Comparison of ENCODE assay signal across 22 cellular contexts in genomic region chr17:61076649-61077048, GRCh38.
A peak's percentile ranks its signal among the peaks of the same experiment; 100 is the strongest.
DNase-seq lines count a peak whose midpoint lies in the region; ATAC-seq, FAIRE-seq and TF ChIP-seq lines count a peak whose summit lies in the region.
"Had no signal": no experiment of that assay in that cellular context is flagged by ENCODE, and none has a peak within 500 bp of the region (broad histone marks: within the 10 kb centered on the region; RNA-seq: fewer than 3 reads in every experiment).

No MANE protein-coding gene starts in this region.

- no peak for FAIRE-seq in GM12891 (lab: Jason Lieb, UNC)
- FAIRE-seq: keratinocyte had no signal

- ATAC-seq in SK-N-SH treated with all-trans-retinoic acid at 6 μM for 48 hours: peak; percentile 45; the same call in 2 of the 3 replicates
- ATAC-seq: activated T-cell treated with anti-CD3 and anti-CD28 coated beads, Interleukin-2, amount 50 U/mL, for 4 hours; effector memory CD8-positive, alpha-beta T cell; naive thymus-derived CD4-positive, alpha-beta T cell; stimulated activated memory B cell treated with anti-CD40 and anti-IgM and Interleukin-4, amounts not matched to agents 10 μg/mL and 1 μg/mL and 100 μg/mL, for 72 hours had no signal

- DNase-seq in EH (ENCODE audit: low read depth): peak; percentile 80
- peak; percentile 85 for DNase-seq in fibroblast of peridontal ligament (ENCODE audit: extremely low read depth)
- no peak for DNase-seq in mesothelial cell of epicardium (ENCODE audit: low spot score in 2 of 2, unreplicated experiment in 2 of 2)
- no peak for DNase-seq in NK-92 treated with Interleukin-12 subunit alpha and Interleukin-12 subunit beta, amount 100 ng/mL, for 24 hours (lab: John Stamatoyannopoulos, UW)
- DNase-seq in cerebellar nuclear complex (lab: John Stamatoyannopoulos, UW): no peak
- DNase-seq in germinal center (ENCODE audit: low spot score): no peak
- no peak for DNase-seq in GM12891 (ENCODE audit: insufficient read length, low spot score)
- DNase-seq: activated CD4-positive, alpha-beta memory T cell treated with anti-CD3 and anti-CD28 coated beads, Interleukin-2, amount 10 ng/mL, durations not matched to agents 7 days and 5 days; activated naive CD4-positive, alpha-beta T cell treated with Interleukin-2 at 50 U/mL for 16 hours; activated T-cell treated with anti-CD3 and anti-CD28 coated beads, Interleukin-2, amount 50 U/mL, for 4 hours; CD4-positive, CD25-positive, alpha-beta regulatory T cell; effector memory CD8-positive, alpha-beta T cell; GF-D8; hippocampal formation; mesendoderm; naive thymus-derived CD4-positive, alpha-beta T cell; NCI-H187 treated with DMSO at 0.1 percent for 48 hours; stimulated activated CD4-positive, alpha-beta T cell treated with anti-CD3 and anti-CD28 coated beads, Interleukin-1b, Interleukin-23, amount 100 ng/mL, for 48 hours had no signal

- H3K36me3 Mint-ChIP-seq in mesothelial cell of epicardium: peaks cover 14% of the 10 kb centered on the region

- H3K4me1 Mint-ChIP-seq in mesothelial cell of epicardium: peaks cover 32% of the 10 kb centered on the region
- H3K4me1 Mint-ChIP-seq: CD4-positive, CD25-positive, alpha-beta regulatory T cell; naive thymus-derived CD4-positive, alpha-beta T cell; stimulated activated memory B cell treated with anti-CD40 and anti-IgM and Interleukin-4, amounts not matched to agents 10 μg/mL and 1 μg/mL and 100 μg/mL, for 72 hours had no signal

- no peak for TF ChIP-seq CTCF in mesothelial cell of epicardium (IDR thresholded peaks at IDR 0.05; ENCODE audit: unreplicated experiment)

- no peaks in the 10 kb centered on the region for H3K27me3 Mint-ChIP-seq in mesothelial cell of epicardium (ENCODE audit: low read depth)
- H3K27me3 Mint-ChIP-seq: activated CD4-positive, alpha-beta memory T cell treated with anti-CD3 and anti-CD28 coated beads, Interleukin-2, amount 10 ng/mL, durations not matched to agents 7 days and 5 days; CD4-positive, CD25-positive, alpha-beta regulatory T cell; effector memory CD8-positive, alpha-beta T cell; naive thymus-derived CD4-positive, alpha-beta T cell; stimulated activated memory B cell treated with anti-CD40 and anti-IgM and Interleukin-4, amounts not matched to agents 10 μg/mL and 1 μg/mL and 100 μg/mL, for 72 hours had no signal

- H3K27ac Mint-ChIP-seq in mesothelial cell of epicardium: peak overlapping the region; percentile 45
- H3K27ac Mint-ChIP-seq: activated CD4-positive, alpha-beta memory T cell treated with anti-CD3 and anti-CD28 coated beads, Interleukin-2, amount 10 ng/mL, durations not matched to agents 7 days and 5 days; effector memory CD8-positive, alpha-beta T cell; stimulated activated memory B cell treated with anti-CD40 and anti-IgM and Interleukin-4, amounts not matched to agents 10 μg/mL and 1 μg/mL and 100 μg/mL, for 72 hours; T-helper 2 cell treated with Interferon-gamma antibody and Interleukin-4, amounts not matched to agents 5 μg/mL and 100 μg/mL, for 36 hours had no signal

- no peak overlapping the region for H3K4me3 Mint-ChIP-seq in mesothelial cell of epicardium
- H3K4me3 Mint-ChIP-seq: activated CD4-positive, alpha-beta memory T cell treated with anti-CD3 and anti-CD28 coated beads, Interleukin-2, amount 10 ng/mL, durations not matched to agents 7 days and 5 days; activated T-cell treated with anti-CD3 and anti-CD28 coated beads, Interleukin-2, amount 50 U/mL, for 4 hours; CD4-positive, CD25-positive, alpha-beta regulatory T cell; effector memory CD8-positive, alpha-beta T cell; naive thymus-derived CD4-positive, alpha-beta T cell; stimulated activated memory B cell treated with anti-CD40 and anti-IgM and Interleukin-4, amounts not matched to agents 10 μg/mL and 1 μg/mL and 100 μg/mL, for 72 hours; T-helper 2 cell treated with Interferon-gamma antibody and Interleukin-4, amounts not matched to agents 5 μg/mL and 100 μg/mL, for 36 hours had no signal

- TF ChIP-seq POLR2A in GM12891 (IDR thresholded peaks at IDR 0.05; ENCODE audit: low read depth, low read length): no peak

- peaks cover 3% of the 10 kb centered on the region for H3K9me3 Mint-ChIP-seq in mesothelial cell of epicardium
- H3K9me3 Mint-ChIP-seq: activated CD4-positive, alpha-beta memory T cell treated with anti-CD3 and anti-CD28 coated beads, Interleukin-2, amount 10 ng/mL, durations not matched to agents 7 days and 5 days; activated T-cell treated with anti-CD3 and anti-CD28 coated beads, Interleukin-2, amount 50 U/mL, for 4 hours; CD4-positive, CD25-positive, alpha-beta regulatory T cell; effector memory CD8-positive, alpha-beta T cell; stimulated activated memory B cell treated with anti-CD40 and anti-IgM and Interleukin-4, amounts not matched to agents 10 μg/mL and 1 μg/mL and 100 μg/mL, for 72 hours; T-helper 2 cell treated with Interferon-gamma antibody and Interleukin-4, amounts not matched to agents 5 μg/mL and 100 μg/mL, for 36 hours had no signal

TF ChIP-seq in SK-N-SH treated with all-trans-retinoic acid at 6 μM for 48 hours, 23 proteins besides CTCF, POLR2A, EP300 and RAD21 (continues in another document):
- peak; percentile 91 for TF ChIP-seq TSHZ2 (CRISPR knock-in tag; IDR thresholded peaks at IDR 0.05)

TF ChIP-seq in GM12891, 5 proteins besides CTCF, POLR2A, EP300 and RAD21:
- no peak for TF ChIP-seq PAX5 (IDR thresholded peaks at IDR 0.05; ENCODE audit: insufficient read depth, low read length, severe bottlenecking)
- no peak for TF ChIP-seq POU2F2 (IDR thresholded peaks at IDR 0.05; ENCODE audit: low read depth, low read length)
- TF ChIP-seq TAF1 (IDR thresholded peaks at IDR 0.05; ENCODE audit: low read depth, low read length): no peak
- no peak for TF ChIP-seq POLR2AphosphoS5 (IDR thresholded peaks at IDR 0.05; ENCODE audit: low read depth, low read length)
- no peak for TF ChIP-seq SPI1 (IDR thresholded peaks at IDR 0.05; ENCODE audit: low read depth, low read length)
TF ChIP-seq in GM12891: peak in this region for 0.

Comparison
In these comparisons a context has a peak if more than half of its experiments do, and no peak if none do; other contexts are left out.
1. DNase-seq: peak in EH (single experiment) and fibroblast of peridontal ligament (single experiment); none in mesothelial cell of epicardium (0 of 2), NK-92 treated with Interleukin-12 subunit alpha and Interleukin-12 subunit beta, amount 100 ng/mL, for 24 hours (single experiment), cerebellar nuclear complex (0 of 2), germinal center (single experiment) and GM12891 (single experiment).